Comparison of ENCODE assay signal across 16 cellular contexts in the genomic region with DNA sequence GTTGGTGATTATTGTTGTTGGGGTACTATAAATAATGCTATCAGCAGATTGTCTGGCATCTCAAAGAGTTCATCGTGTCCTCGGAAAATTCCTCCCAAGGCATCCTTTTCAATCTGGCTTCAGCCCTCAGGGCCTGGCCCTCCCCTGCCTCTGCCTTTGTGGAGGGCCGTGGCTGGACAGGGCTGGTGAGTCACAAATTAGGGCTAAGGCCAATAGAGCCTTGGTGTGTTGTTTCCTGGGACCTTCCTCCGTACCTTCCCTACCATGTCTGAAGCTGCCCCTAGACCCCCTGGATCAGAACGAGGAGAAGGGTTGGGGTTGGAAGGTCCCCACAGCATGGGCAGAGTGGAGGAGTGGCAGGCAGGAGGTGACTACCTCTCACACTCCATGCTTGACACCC. TPM values are rescaled to one million over a fixed set of nuclear protein-coding genes. Genes with fewer than 3 reads are reported as not detected.
DNase-seq lines count a peak whose midpoint lies in the region; ATAC-seq and TF ChIP-seq lines count a peak whose summit lies in the region.
"Had no signal": no experiment of that assay in that cellular context is flagged by ENCODE, and none has a peak within 500 bp of the region (broad histone marks: within the 10 kb centered on the region; RNA-seq: fewer than 3 reads in every experiment).

No MANE protein-coding gene starts in this region.

- H3K23ac ChIP-seq in neuronal stem cell (ENCODE audit: low read depth, low read length, poor library complexity): peak overlapping the region; percentile 13

- no peaks in the 10 kb centered on the region for H3K9me3 ChIP-seq in Panc1 (ENCODE audit: control insufficient read depth, insufficient read depth, low read depth, low read length)
- no peaks in the 10 kb centered on the region for H3K9me3 ChIP-seq in neuronal stem cell (replicated peaks in 1 of 2; ENCODE audit: control insufficient read depth in 2 of 2, insufficient read depth in 1 of 2, low read depth in 1 of 2, low read length in 2 of 2)
- H3K9me3 ChIP-seq: gastrocnemius medialis had no signal

- POLR2A ChIA-PET in Panc1 (lab: Charles Lee): no interaction called here

- H3K9ac ChIP-seq in neuronal stem cell (ENCODE audit: low read depth, low read length, poor library complexity): peak overlapping the region; percentile 7

- no peaks in the 10 kb centered on the region for H3K36me3 ChIP-seq in Panc1 (ENCODE audit: control insufficient read depth, insufficient read depth, low read length)
- no peaks in the 10 kb centered on the region for H3K36me3 ChIP-seq in neuronal stem cell (replicated peaks in 1 of 2; ENCODE audit: control insufficient read depth in 2 of 2, insufficient read depth in 2 of 2, low read length in 2 of 2)
- H3K36me3 ChIP-seq: gastrocnemius medialis had no signal

- intact Hi-C loops in Panc1 (cut with micrococcal nuclease; ENCODE audit: unreplicated experiment): no loop called here

- no peaks in the 10 kb centered on the region for H3K4me1 ChIP-seq in Panc1 (ENCODE audit: control insufficient read depth, insufficient read depth, low read length)
- peaks cover 7 to 9% of the 10 kb centered on the region in 2 donors for H3K4me1 ChIP-seq in neuronal stem cell (ENCODE audit: control insufficient read depth in 2 of 2, insufficient read depth in 1 of 2, low read depth in 1 of 2, low read length in 2 of 2)
- H3K4me1 ChIP-seq: gastrocnemius medialis had no signal

- H2AK5ac ChIP-seq in neuronal stem cell (ENCODE audit: low read depth, low read length): no peak overlapping the region

- CTCF ChIA-PET in Panc1 (lab: Charles Lee): no interaction called here

- no peak overlapping the region for H4K91ac ChIP-seq in neuronal stem cell (ENCODE audit: low read depth, low read length, poor library complexity)

- H3K4me3 ChIP-seq in Panc1 (ENCODE audit: low read depth in 2 of 2, low read length in 2 of 2) (no peak overlapping the region), neuronal stem cell (ENCODE audit: low read length in 2 of 2) (no peak overlapping the region)
- H3K4me3 ChIP-seq: gastrocnemius medialis had no signal

- no peak overlapping the region for H3K4ac ChIP-seq in neuronal stem cell (ENCODE audit: low read length)

- peak; percentile 48 for ATAC-seq in Panc1
- ATAC-seq in HG03108 (IDR thresholded peaks at IDR 0.05; ENCODE audit: unreplicated experiment): no peak
- ATAC-seq: activated CD8-positive, alpha-beta memory T cell treated with anti-CD3 and anti-CD28 coated beads, Interleukin-2, amount 10 ng/mL, durations not matched to agents 7 days and 5 days had no signal

- DNase-seq in EH (ENCODE audit: low read depth): peak; percentile 84
- DNase-seq in Panc1 (ENCODE audit: low read depth, low spot score): no peak
- peak; percentile 34 for DNase-seq in epidermal melanocyte (ENCODE audit: insufficient read length, low spot score)
- no peak for DNase-seq in neuronal stem cell (ENCODE audit: low spot score)
- DNase-seq in NCI-H1694 (lab: John Stamatoyannopoulos, UW): no peak
- DNase-seq in activated naive CD4-positive, alpha-beta T cell treated with anti-CD3 and anti-CD28 coated beads, Interleukin-2, amount 50 U/mL, for 16 hours: no peak
- DNase-seq in GF-D8 (lab: John Stamatoyannopoulos, UW): no peak
- DNase-seq: activated CD8-positive, alpha-beta memory T cell treated with anti-CD3 and anti-CD28 coated beads, Interleukin-2, amount 10 ng/mL, durations not matched to agents 7 days and 5 days; CD4-positive, alpha-beta T cell; gastrocnemius medialis; left cardiac atrium; naive B cell; NCI-H2107; NK-92 treated with Interleukin-12 subunit alpha and Interleukin-12 subunit beta, amount 100 ng/mL, for 24 hours; retina had no signal

- H3K14ac ChIP-seq in neuronal stem cell (ENCODE audit: low read length): no peak overlapping the region

- H3K18ac ChIP-seq in neuronal stem cell (ENCODE audit: low read length): peak overlapping the region; percentile 60

- no peaks in the 10 kb centered on the region for H3K79me1 ChIP-seq in neuronal stem cell (ENCODE audit: low read depth, low read length)

- BruUV-seq in Panc1 (replicated peaks; lab: Mats Ljungman, UMichigan): no TSS peak

- in situ Hi-C loops in Panc1 (cut with HindIII; ENCODE audit: low pct_unique_long_range_greater_than_20kb, low sequenced_read_pairs): no loop called here

- H2BK12ac ChIP-seq in neuronal stem cell (ENCODE audit: low read length): no peak overlapping the region

- TF ChIP-seq CTCF in Panc1 (IDR thresholded peaks at IDR 0.05): no peak

- no peaks in the 10 kb centered on the region for H3K27me3 ChIP-seq in Panc1 (ENCODE audit: control insufficient read depth, insufficient read depth, low read length)
- H3K27me3 ChIP-seq in neuronal stem cell (ENCODE audit: control insufficient read depth in 3 of 3, insufficient read depth in 3 of 3, low read depth in 1 of 3, low read length in 3 of 3): no peaks in the 10 kb centered on the region
- H3K27me3 ChIP-seq: gastrocnemius medialis had no signal

- H2BK120ac ChIP-seq in neuronal stem cell (ENCODE audit: low read depth, low read length): no peak overlapping the region

- H3K4me2 ChIP-seq in neuronal stem cell (ENCODE audit: insufficient read depth, low read length, poor library complexity, severe bottlenecking): no peak overlapping the region

- no peak overlapping the region for H3K27ac ChIP-seq in Panc1 (ENCODE audit: low read length)
- H3K27ac ChIP-seq in neuronal stem cell (replicated peaks; ENCODE audit: low read length): no peak overlapping the region
- H3K27ac ChIP-seq: gastrocnemius medialis had no signal

- no CpG with 5 or more reads among the region's 5 CpGs for WGBS in neuronal stem cell (ENCODE audit: extremely low coverage in 2 of 2, insufficient read length in 2 of 2, insufficient replicate concordance in 1 of 2), 2 donors

- H2AFZ ChIP-seq in neuronal stem cell (ENCODE audit: low read length): no peak overlapping the region

- H4K8ac ChIP-seq in neuronal stem cell (ENCODE audit: low read depth, low read length): no peak overlapping the region

- H2BK15ac ChIP-seq in neuronal stem cell (ENCODE audit: low read length): no peak overlapping the region

- no peak overlapping the region for H2BK5ac ChIP-seq in neuronal stem cell (ENCODE audit: low read length)

RNA-seq across cellular contexts. Expression of a gene that starts 31.2 kb away (rescaled TPM):
- total RNA-seq in Panc1 (2021; ENCODE audit: unreplicated experiment): 0.15 TPM
- polyA plus RNA-seq in Panc1 (2012; ENCODE audit: insufficient read length): 0.08 TPM
- 0.91 TPM for polyA plus RNA-seq in neuronal stem cell (2013, experiment 1 of 2)
- 1.1 TPM for polyA plus RNA-seq in neuronal stem cell (2013, experiment 2 of 2)

Comparison
In these comparisons a context has a peak if more than half of its experiments do, and no peak if none do; other contexts are left out.
1. DNase-seq: peak in EH (single experiment) and epidermal melanocyte (single experiment); none in Panc1 (single experiment), neuronal stem cell (single experiment), NCI-H1694 (single experiment), activated naive CD4-positive, alpha-beta T cell treated with anti-CD3 and anti-CD28 coated beads, Interleukin-2, amount 50 U/mL, for 16 hours (single experiment) and GF-D8 (single experiment).